22 cellular contexts compared by ENCODE assay signal in genomic region chr3:160020057-160020711, GRCh38. TPM values are rescaled to one million over a fixed set of nuclear protein-coding genes. Genes with fewer than 3 reads are reported as not detected.
"Had no signal": no experiment of that assay in that cellular context is flagged by ENCODE, and none has a peak within 500 bp of the region (broad histone marks: within the 10 kb centered on the region; RNA-seq: fewer than 3 reads in every experiment).

No MANE protein-coding gene starts in this region.

- H3K9me3 ChIP-seq: SJSA1 had no signal

- H3K4me2 ChIP-seq: KMS-11 had no signal

- H3K27me3 ChIP-seq: SJSA1 had no signal

- H3K27ac ChIP-seq: KMS-11, SJSA1, SK-N-MC had no signal

- FAIRE-seq: RCC 7860 had no signal

- DNase-seq: Kasumi-1, MM.1S, NCI-H1092 treated with DMSO at 0.1 percent for 48 hours, NCI-H1436, NCI-H187, NCI-H2029, NCI-H2081 treated with DMSO at 0.1 percent for 48 hours, NCI-H2171, NCI-H226, NCI-H446, NCI-H510A, NCI-H524 treated with DMSO at 0.1 percent for 48 hours, NCI-H69, NCI-H774, Right ventricle myocardium superior, RPMI8226, SIG-M5 had no signal

- H3K36me3 ChIP-seq: SJSA1 had no signal

- H3K9ac ChIP-seq: KMS-11 had no signal

- H3K4me3 ChIP-seq: SJSA1, SK-N-MC had no signal

RNA-seq across cellular contexts. Expression of gene IL12A, which starts 31.5 kb away (rescaled TPM):
- total RNA-seq: HT-29 had no signal
